Comparison of ENCODE assay signal across 14 cellular contexts in genomic region chr17:4182043-4182442, GRCh38.
"Had no signal": no experiment of that assay in that cellular context is flagged by ENCODE, and none has a peak within 500 bp of the region (broad histone marks: within the 10 kb centered on the region; RNA-seq: fewer than 3 reads in every experiment).

No MANE protein-coding gene starts in this region.

- H3K4me3 Mint-ChIP-seq: activated naive CD4-positive, alpha-beta T cell treated with anti-CD3 and anti-CD28 coated beads for 36 hours; mesothelial cell of epicardium; natural killer cell treated with Interleukin-12 subunit alpha and Interleukin-12 subunit beta and Interleukin-15 and Interleukin-18, amount 100 ng/mL, for 72 hours; T-cell had no signal

- H3K27ac Mint-ChIP-seq: mesothelial cell of epicardium; natural killer cell treated with Interleukin-12 subunit alpha and Interleukin-12 subunit beta and Interleukin-15 and Interleukin-18, amount 100 ng/mL, for 72 hours; T-cell had no signal

- DNase-seq: activated naive CD4-positive, alpha-beta T cell treated with anti-CD3 and anti-CD28 coated beads for 36 hours; dorsolateral prefrontal cortex; foreskin keratinocyte; hippocampal formation; islet precursor cell; posterior cingulate gyrus; stimulated activated naive CD4-positive, alpha-beta T cell; T-cell; T1000 had no signal

- H3K4me3 ChIP-seq: ascending aorta, dorsolateral prefrontal cortex had no signal

- H3K27me3 Mint-ChIP-seq: natural killer cell treated with Interleukin-12 subunit alpha and Interleukin-12 subunit beta and Interleukin-15 and Interleukin-18, amount 100 ng/mL, for 72 hours; T-cell had no signal

- H3K27me3 ChIP-seq: ascending aorta, dorsolateral prefrontal cortex, foreskin keratinocyte had no signal

- H3K4me1 ChIP-seq: ascending aorta had no signal

- H3K9me3 ChIP-seq: ascending aorta had no signal

- H3K27ac ChIP-seq: ascending aorta, dorsolateral prefrontal cortex, epithelial cell of prostate, foreskin keratinocyte had no signal

- H3K9me3 Mint-ChIP-seq: activated naive CD4-positive, alpha-beta T cell treated with anti-CD3 and anti-CD28 coated beads for 36 hours; mesothelial cell of epicardium; natural killer cell treated with Interleukin-12 subunit alpha and Interleukin-12 subunit beta and Interleukin-15 and Interleukin-18, amount 100 ng/mL, for 72 hours; T-cell had no signal

- ATAC-seq: activated CD4-positive, CD25-positive, alpha-beta regulatory T cell treated with anti-CD3 and anti-CD28 coated beads, Interleukin-2, amount 50 U/mL, for 24 hours; foreskin keratinocyte; natural killer cell treated with Interleukin-12 subunit alpha and Interleukin-12 subunit beta and Interleukin-15 and Interleukin-18, amount 100 ng/mL, for 72 hours; T-cell had no signal
